ENCODE assay signal across 8 cellular contexts in the genomic region with DNA sequence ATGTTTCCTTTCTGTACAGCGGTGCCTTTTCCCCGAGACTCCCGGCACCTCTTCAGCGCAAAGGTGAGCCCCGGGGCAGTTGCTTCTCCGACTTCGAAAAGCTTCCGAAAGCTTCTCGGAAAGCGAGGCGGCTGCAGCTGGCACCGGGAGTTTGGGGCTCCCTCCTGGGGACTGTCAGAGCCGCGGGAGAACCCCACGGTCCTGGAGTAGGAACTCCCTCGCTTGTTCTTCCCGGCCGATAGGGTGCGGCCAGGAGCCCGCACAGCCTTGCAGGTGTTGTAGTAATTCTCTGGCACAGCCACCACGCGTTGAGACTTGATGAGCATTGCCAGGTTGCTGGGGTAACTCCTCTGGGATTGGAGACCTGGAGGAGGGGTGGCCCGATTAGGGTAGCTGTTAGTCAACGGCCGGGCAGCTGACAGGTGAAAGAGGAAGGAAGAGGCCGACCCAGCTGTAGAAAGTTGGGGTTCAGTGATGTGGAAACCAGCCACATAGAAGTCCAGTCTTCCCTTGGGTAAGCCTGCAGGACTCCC. TPM values are rescaled to one million over a fixed set of nuclear protein-coding genes. Genes with fewer than 3 reads are reported as not detected.
DNase-seq lines count a peak whose midpoint lies in the region; ATAC-seq, FAIRE-seq and TF ChIP-seq lines count a peak whose summit lies in the region.

No MANE protein-coding gene starts in this region.

- H3K36me3 Mint-ChIP-seq in GM23338 (ENCODE audit: low read depth) = peaks cover 16% of the 10 kb centered on the region
- H3K36me3 Mint-ChIP-seq in activated naive CD4-positive, alpha-beta T cell treated with anti-CD3 and anti-CD28 coated beads, Interleukin-2, amount 10 ng/mL, durations not matched to agents 7 days and 5 days = peaks cover 11% of the 10 kb centered on the region

- FAIRE-seq in RCC 7860 (lab: Jason Lieb, UNC) (no peak), urothelium cell line (lab: Jason Lieb, UNC) (no peak)

- H3K4me3 ChIP-seq in GM23338 (peak overlapping the region; percentile 87), parathyroid adenoma (ENCODE audit: low read depth, low read length) (peak overlapping the region; percentile 80)

- H3K27ac Mint-ChIP-seq in GM23338 = no peak overlapping the region
- peak overlapping the region; percentile 83 for H3K27ac Mint-ChIP-seq in activated naive CD4-positive, alpha-beta T cell treated with anti-CD3 and anti-CD28 coated beads, Interleukin-2, amount 10 ng/mL, durations not matched to agents 7 days and 5 days

- ATAC-seq in GM23338 = peak; percentile 78

- H3K27me3 ChIP-seq in GM23338 (ENCODE audit: insufficient read depth) (no peaks in the 10 kb centered on the region), parathyroid adenoma (ENCODE audit: control insufficient read depth, insufficient read depth, low read length) (no peaks in the 10 kb centered on the region)

- H3F3A ChIP-seq in GM23338 (replicated peaks; ENCODE audit: low read depth) = 0 out of 2 replicates have a peak, but pooled peaks cover under 1% of the 10 kb centered on the region

- intact Hi-C loops in cardiac septum (cut with DNase I) = loop anchor here (10.0 kb wide), 2 partner anchors 109 to 451 kb away; a partner anchor contains a TSS

- H3K9me2 ChIP-seq in GM23338 (ENCODE audit: insufficient read depth) = no peaks in the 10 kb centered on the region

- H3K79me2 ChIP-seq in GM23338 (replicated peaks; ENCODE audit: insufficient read depth) (peaks cover 7% of the 10 kb centered on the region; the same call in 1 of the 2 replicates), parathyroid adenoma (no peaks in the 10 kb centered on the region)

- H3K4me1 Mint-ChIP-seq in GM23338 = peaks cover 16% of the 10 kb centered on the region
- H3K4me1 Mint-ChIP-seq in activated naive CD4-positive, alpha-beta T cell treated with anti-CD3 and anti-CD28 coated beads, Interleukin-2, amount 10 ng/mL, durations not matched to agents 7 days and 5 days = peaks cover 32% of the 10 kb centered on the region

- H3K4me3 Mint-ChIP-seq in GM23338 = peak overlapping the region; percentile 99
- H3K4me3 Mint-ChIP-seq in activated naive CD4-positive, alpha-beta T cell treated with anti-CD3 and anti-CD28 coated beads, Interleukin-2, amount 10 ng/mL, durations not matched to agents 7 days and 5 days = peak overlapping the region; percentile 98

- H2AFZ ChIP-seq in GM23338 (peak overlapping the region; percentile 90), parathyroid adenoma (peak overlapping the region; percentile 96)

- H3K4me1 ChIP-seq in ES-I3 (ENCODE audit: insufficient read depth, low read length) (peaks cover 3% of the 10 kb centered on the region; the same call in 1 of the 2 replicates), GM23338 (ENCODE audit: insufficient read depth) (peaks cover 17% of the 10 kb centered on the region), parathyroid adenoma (peaks cover 14% of the 10 kb centered on the region)

- peaks cover 5% of the 10 kb centered on the region for H3K27me3 Mint-ChIP-seq in GM23338 (ENCODE audit: insufficient read depth, low read depth, poor library complexity)
- H3K27me3 Mint-ChIP-seq in activated naive CD4-positive, alpha-beta T cell treated with anti-CD3 and anti-CD28 coated beads, Interleukin-2, amount 10 ng/mL, durations not matched to agents 7 days and 5 days = peaks cover 9% of the 10 kb centered on the region

- H3K36me3 ChIP-seq in ES-I3 (ENCODE audit: insufficient read depth, low read length) (no peaks in the 10 kb centered on the region), GM23338 (ENCODE audit: insufficient read depth) (peaks cover under 1% of the 10 kb centered on the region; the same call in 1 of the 2 replicates), KOPT-K1 (ENCODE audit: insufficient read depth, low read length) (peaks cover 6% of the 10 kb centered on the region; the same call in 1 of the 2 replicates), parathyroid adenoma (ENCODE audit: control insufficient read depth, insufficient read depth, low read length) (no peaks in the 10 kb centered on the region)

- H3K9ac ChIP-seq in ES-I3 (ENCODE audit: low read depth, low read length) (peak overlapping the region; percentile 89; the same call in 1 of the 2 replicates), parathyroid adenoma (no peak overlapping the region)

- H3K9me3 Mint-ChIP-seq in GM23338 = no peaks in the 10 kb centered on the region
- H3K9me3 Mint-ChIP-seq in activated naive CD4-positive, alpha-beta T cell treated with anti-CD3 and anti-CD28 coated beads, Interleukin-2, amount 10 ng/mL, durations not matched to agents 7 days and 5 days = no peaks in the 10 kb centered on the region

- peak; percentile 95 for DNase-seq in GM23338 (ENCODE audit: low spot score)
- DNase-seq in RCC 7860 (ENCODE audit: low spot score) = peak; percentile 49
- peak; percentile 59 for DNase-seq in activated naive CD4-positive, alpha-beta T cell treated with anti-CD3 and anti-CD28 coated beads, Interleukin-2, amount 10 ng/mL, durations not matched to agents 7 days and 5 days
- peak; percentile 88 for DNase-seq in cardiac septum (ENCODE audit: low spot score)
- DNase-seq in urothelium cell line (ENCODE audit: low spot score) = peak; percentile 74

- H4K20me1 ChIP-seq in GM23338 (replicated peaks; ENCODE audit: insufficient read depth) = no peaks in the 10 kb centered on the region

- H3K9me3 ChIP-seq in ES-I3 (ENCODE audit: control insufficient read depth, insufficient read depth, low read length) (no peaks in the 10 kb centered on the region), KOPT-K1 (ENCODE audit: insufficient read depth, low read length, poor library complexity, severe bottlenecking) (no peaks in the 10 kb centered on the region), parathyroid adenoma (ENCODE audit: control insufficient read depth, low read length) (no peaks in the 10 kb centered on the region)

- H3K4me2 ChIP-seq in GM23338 = peak overlapping the region; percentile 90
- peak overlapping the region; percentile 64 for H3K4me2 ChIP-seq in parathyroid adenoma (ENCODE audit: low read length)

- H3K27ac ChIP-seq in GM23338 (ENCODE audit: low read depth) = no peak overlapping the region
- peak overlapping the region; percentile 77 for H3K27ac ChIP-seq in KOPT-K1 (ENCODE audit: low read depth, low read length, poor library complexity, severe bottlenecking)
- peak overlapping the region; percentile 63 for H3K27ac ChIP-seq in parathyroid adenoma

- peak; percentile 26 to 49 for TF ChIP-seq CTCF in GM23338 (conservative IDR thresholded peaks at IDR 0.05; ENCODE audit: low read depth in 2 of 2)
- TF ChIP-seq CTCF in parathyroid adenoma (IDR thresholded peaks at IDR 0.05) = peak; percentile 47

- CTCF ChIA-PET in activated naive CD4-positive, alpha-beta T cell treated with anti-CD3 and anti-CD28 coated beads, Interleukin-2, amount 10 ng/mL, durations not matched to agents 7 days and 5 days (lab: Charles Lee) = no interaction called here

RNA-seq across cellular contexts. Expression of a gene that starts 0.7 kb away (rescaled TPM):
- total RNA-seq in GM23338 (2014; rRNA removed; shearing (Covaris generic)) = 6.9 and 9.0 TPM in 2 replicates
- polyA plus RNA-seq in GM23338 (2016; fragmentation: Nextera tagmentation; extraction: Ambion mirVana) = 2.2 and 3.8 TPM in 2 replicates
- 13.8 TPM for total RNA-seq in cardiac septum

RNA-seq across cellular contexts. Expression of a gene that starts 1.1 kb away (rescaled TPM):
- total RNA-seq in GM23338 (2014; rRNA removed; shearing (Covaris generic)) = 17.5 and 21.6 TPM in 2 replicates
- 15.5 and 19.5 TPM in 2 replicates for polyA plus RNA-seq in GM23338 (2016; fragmentation: Nextera tagmentation; extraction: Ambion mirVana)
- 9.7 TPM for total RNA-seq in cardiac septum

RNA-seq across cellular contexts. Expression of a gene that starts 33.5 kb away (rescaled TPM):
- 1.0 and 1.1 TPM in 2 replicates for total RNA-seq in GM23338 (2014; rRNA removed; shearing (Covaris generic))
- polyA plus RNA-seq in GM23338 (2016; fragmentation: Nextera tagmentation; extraction: Ambion mirVana) = 1.1 and 1.2 TPM in 2 replicates
- total RNA-seq in cardiac septum = 1.6 TPM
